ENCODE assay signal across 11 cellular contexts in genomic region chr17:30805944-30806456, GRCh38. TPM values are rescaled to one million over a fixed set of nuclear protein-coding genes. Genes with fewer than 3 reads are reported as not detected.
A peak's percentile ranks its signal among the peaks of the same experiment; 100 is the strongest.
DNase-seq lines count a peak whose midpoint lies in the region; ATAC-seq and TF ChIP-seq lines count a peak whose summit lies in the region.
"Had no signal": no experiment of that assay in that cellular context is flagged by ENCODE, and none has a peak within 500 bp of the region (broad histone marks: within the 10 kb centered on the region; RNA-seq: fewer than 3 reads in every experiment).

No MANE protein-coding gene starts in this region.

- peak overlapping the region; percentile 91 for H3K27ac Mint-ChIP-seq in activated naive CD4-positive, alpha-beta T cell treated with anti-CD3 and anti-CD28 coated beads, Interleukin-2, amount 50 U/mL, for 24 hours
- H3K27ac Mint-ChIP-seq in effector memory CD8-positive, alpha-beta T cell = peak overlapping the region; percentile 60 to 83

- peak overlapping the region; percentile 70 for H3K4me3 Mint-ChIP-seq in activated naive CD4-positive, alpha-beta T cell treated with anti-CD3 and anti-CD28 coated beads, Interleukin-2, amount 50 U/mL, for 24 hours
- H3K4me3 Mint-ChIP-seq in effector memory CD8-positive, alpha-beta T cell = peak overlapping the region in 1 of 2 donors; percentile 22

- H3K79me2 ChIP-seq in OCI-LY7 (ENCODE audit: insufficient read depth, low read depth, low read length) = peaks cover 61% of the 10 kb centered on the region

- no peak for ATAC-seq in effector memory CD8-positive, alpha-beta T cell (replicated peaks)
- no peak for ATAC-seq in GM21360 (IDR thresholded peaks at IDR 0.05; ENCODE audit: unreplicated experiment)
- ATAC-seq in GM19035 (IDR thresholded peaks at IDR 0.05; ENCODE audit: unreplicated experiment) = no peak

- peaks cover 9% of the 10 kb centered on the region for H3K36me3 Mint-ChIP-seq in activated naive CD4-positive, alpha-beta T cell treated with anti-CD3 and anti-CD28 coated beads, Interleukin-2, amount 50 U/mL, for 24 hours
- peaks cover 40% of the 10 kb centered on the region for H3K36me3 Mint-ChIP-seq in effector memory CD8-positive, alpha-beta T cell (ENCODE audit: insufficient read depth)

- no peak for DNase-seq in activated naive CD4-positive, alpha-beta T cell treated with anti-CD3 and anti-CD28 coated beads, Interleukin-2, amount 50 U/mL, for 16 hours
- DNase-seq in OCI-LY7 (ENCODE audit: low spot score) (no peak), HuH-7.5 (ENCODE audit: low spot score) (no peak), NCI-H1436 treated with DMSO at 0.1 percent for 48 hours (lab: John Stamatoyannopoulos, UW) (no peak)
- DNase-seq in effector memory CD8-positive, alpha-beta T cell = no peak
- DNase-seq: activated effector memory CD4-positive, alpha-beta T cell treated with Interleukin-2 at 50 U/mL for 16 hours; T1000 had no signal

- H3K4me3 ChIP-seq in OCI-LY7 (ENCODE audit: low read depth, low read length, poor library complexity, severe bottlenecking) = peak overlapping the region; percentile 42
- H3K4me3 ChIP-seq: BLaER1 had no signal

- H3K27ac ChIP-seq in OCI-LY7 (ENCODE audit: low read depth, low read length, poor library complexity, severe bottlenecking) = peak overlapping the region; percentile 100
- H3K27ac ChIP-seq: BLaER1 had no signal

- no peaks in the 10 kb centered on the region for H3K9me3 Mint-ChIP-seq in activated naive CD4-positive, alpha-beta T cell treated with anti-CD3 and anti-CD28 coated beads, Interleukin-2, amount 50 U/mL, for 24 hours
- H3K9me3 Mint-ChIP-seq in effector memory CD8-positive, alpha-beta T cell = no peaks in the 10 kb centered on the region

- peaks cover 11% of the 10 kb centered on the region; the same call in 1 of the 2 replicates for H3K9me3 ChIP-seq in OCI-LY7 (ENCODE audit: low read length)

- CTCF ChIA-PET in OCI-LY7 (lab: Charles Lee; ENCODE audit: unreplicated experiment) = no interaction called here

- H2AFZ ChIP-seq in OCI-LY7 (ENCODE audit: low read length) = no peak overlapping the region

- H3K9me2 ChIP-seq in OCI-LY7 (ENCODE audit: insufficient read depth, low read length) = no peaks in the 10 kb centered on the region

- TF ChIP-seq CTCF in OCI-LY7 (conservative IDR thresholded peaks at IDR 0.05; ENCODE audit: low read length) = peak; percentile 77

- no peaks in the 10 kb centered on the region for H4K20me1 ChIP-seq in OCI-LY7 (ENCODE audit: insufficient read depth, low read length)
- H4K20me1 ChIP-seq: BLaER1 had no signal

- H3K4me2 ChIP-seq in OCI-LY7 (ENCODE audit: low read length) = peak overlapping the region; percentile 61
- H3K4me2 ChIP-seq: BLaER1 had no signal

- no TSS peak for BruUV-seq in OCI-LY7 (replicated peaks; lab: Mats Ljungman, UMichigan)

- H3K27me3 Mint-ChIP-seq in activated naive CD4-positive, alpha-beta T cell treated with anti-CD3 and anti-CD28 coated beads, Interleukin-2, amount 50 U/mL, for 24 hours = no peaks in the 10 kb centered on the region
- H3K27me3 Mint-ChIP-seq in effector memory CD8-positive, alpha-beta T cell = no peaks in the 10 kb centered on the region

- peaks cover 56% of the 10 kb centered on the region for H3K36me3 ChIP-seq in OCI-LY7 (ENCODE audit: insufficient read depth, low read length)

- POLR2A ChIA-PET in OCI-LY7 (lab: Charles Lee) = interaction anchor here (0.6 to 1.9 kb wide), 4 partner anchors 8 to 18 kb away, joined by 3 to 7 read pairs (median 6); partner anchors contain the start of gene CRLF3

- intact Hi-C loops in OCI-LY7 (cut with micrococcal nuclease; ENCODE audit: unreplicated experiment) = no loop called here

- H3K4me1 Mint-ChIP-seq in activated naive CD4-positive, alpha-beta T cell treated with anti-CD3 and anti-CD28 coated beads, Interleukin-2, amount 50 U/mL, for 24 hours = peaks cover 74% of the 10 kb centered on the region
- peaks cover 30 to 42% of the 10 kb centered on the region in 2 donors for H3K4me1 Mint-ChIP-seq in effector memory CD8-positive, alpha-beta T cell (ENCODE audit: low read depth in 2 of 2)

- peaks cover 50% of the 10 kb centered on the region for H3K4me1 ChIP-seq in OCI-LY7 (ENCODE audit: insufficient read depth, low read length, poor library complexity, severe bottlenecking)

RNA-seq across cellular contexts. Expression of gene CRLF3, which starts 18.5 kb away (rescaled TPM):
- total RNA-seq in OCI-LY7 (2014; rRNA removed; shearing (Covaris generic)) = 26.4 and 29.4 TPM in 2 replicates
- 45.3 and 51.4 TPM in 2 replicates for total RNA-seq in OCI-LY7 (2022)

RNA-seq across cellular contexts. Expression of gene ATAD5, which starts 25.8 kb away (rescaled TPM):
- total RNA-seq in OCI-LY7 (2014; rRNA removed; shearing (Covaris generic)) = 20.9 and 21.4 TPM in 2 replicates
- 35.9 and 40.9 TPM in 2 replicates for total RNA-seq in OCI-LY7 (2022)
